1 cellular context compared by ENCODE assay signal in genomic region chr5:178069909-178070308, GRCh38.
A peak's percentile ranks its signal among the peaks of the same experiment; 100 is the strongest.
TF ChIP-seq lines count a peak whose summit lies in the region.

No MANE protein-coding gene starts in this region.

TF ChIP-seq in K562, 482 proteins besides CTCF, POLR2A, EP300 and RAD21 (continued from another document):
- TF ChIP-seq ZBTB26 (CRISPR knock-in tag; IDR thresholded peaks at IDR 0.05) (no peak), EP400 (IDR thresholded peaks at IDR 0.05) (no peak), TGIF2 (CRISPR knock-in tag; IDR thresholded peaks at IDR 0.05) (no peak), MCM7 (IDR thresholded peaks at IDR 0.05) (no peak), NR1H2 (CRISPR knock-in tag; IDR thresholded peaks at IDR 0.05) (no peak), NR2C1 (IDR thresholded peaks at IDR 0.05) (no peak), NR2C1 (tag; IDR thresholded peaks at IDR 0.05) (no peak), GMEB1 (CRISPR knock-in tag; IDR thresholded peaks at IDR 0.05) (no peak), ARID3A (IDR thresholded peaks at IDR 0.05; ENCODE audit: borderline replicate concordance, low read depth, low read length) (no peak), JUND (IDR thresholded peaks at IDR 0.05; ENCODE audit: borderline replicate concordance, low read depth, low read length) (0 out of 2 replicates have a peak, but pooled peaks have one; percentile 7), JUND (tag; IDR thresholded peaks at IDR 0.05; ENCODE audit: borderline replicate concordance, low read depth, low read length) (no peak), TAL1 (IDR thresholded peaks at IDR 0.05) (no peak), BHLHE40 (IDR thresholded peaks at IDR 0.05; ENCODE audit: low read length) (peak; percentile 21; the same call in 1 of the 2 replicates), HNRNPL (IDR thresholded peaks at IDR 0.05; ENCODE audit: low read depth, low read length) (no peak), PHTF2 (CRISPR knock-in tag; IDR thresholded peaks at IDR 0.05) (no peak), ZNF277 (CRISPR knock-in tag; IDR thresholded peaks at IDR 0.05; ENCODE audit: borderline replicate concordance) (no peak), CREBBP (IDR thresholded peaks at IDR 0.05; ENCODE audit: low read depth, low read length) (no peak), MYC (IDR thresholded peaks at IDR 0.05; ENCODE audit: low read depth, low read length) (0 out of 2 replicates have a peak, but pooled peaks have one; percentile 36), MYC (CRISPR knock-in tag; IDR thresholded peaks at IDR 0.05; ENCODE audit: borderline replicate concordance, low read depth) (no peak), ZNF347 (CRISPR knock-in tag; IDR thresholded peaks at IDR 0.05; ENCODE audit: low read depth) (no peak), CBX3 (IDR thresholded peaks at IDR 0.05; ENCODE audit: borderline replicate concordance in 1 of 2, low read length in 2 of 2) (no peak), MAFF (IDR thresholded peaks at IDR 0.05; ENCODE audit: low read length) (no peak), GTF2A2 (tag; IDR thresholded peaks at IDR 0.05) (no peak), KLF16 (IDR thresholded peaks at IDR 0.05) (no peak), STAG1 (CRISPR knock-in tag; IDR thresholded peaks at IDR 0.05; ENCODE audit: borderline replicate concordance) (peak; percentile 91), NFRKB (IDR thresholded peaks at IDR 0.05; ENCODE audit: low read depth) (no peak), NFIC (IDR thresholded peaks at IDR 0.05) (no peak), KAT2B (IDR thresholded peaks at IDR 0.05; ENCODE audit: low read depth, low read length) (no peak), CHD1 (IDR thresholded peaks at IDR 0.05; ENCODE audit: low read length) (no peak), ATF7 (IDR thresholded peaks at IDR 0.05) (0 out of 2 replicates have a peak, but pooled peaks have one; percentile 15), SIN3A (IDR thresholded peaks at IDR 0.05; ENCODE audit: borderline replicate concordance in 2 of 2, control insufficient read depth in 1 of 2, low read depth in 2 of 2, low read length in 2 of 2) (no peak), MED1 (CRISPR knock-in tag; IDR thresholded peaks at IDR 0.05; ENCODE audit: borderline replicate concordance) (no peak), HMBOX1 (IDR thresholded peaks at IDR 0.05) (no peak), KHSRP (IDR thresholded peaks at IDR 0.05) (no peak), NR2C2 (CRISPR knock-in tag; IDR thresholded peaks at IDR 0.05) (no peak), NR2C2 (tag; IDR thresholded peaks at IDR 0.05) (no peak), CREB3L1 (IDR thresholded peaks at IDR 0.05; ENCODE audit: borderline replicate concordance, low read depth) (no peak), CC2D1A (IDR thresholded peaks at IDR 0.05) (0 out of 2 replicates have a peak, but pooled peaks have one; percentile 29), MIER1 (IDR thresholded peaks at IDR 0.05; ENCODE audit: low read depth) (no peak), FOXK2 (conservative IDR thresholded peaks at IDR 0.05 in 1 of 2, IDR thresholded peaks at IDR 0.05 in 1 of 2; ENCODE audit: low read depth in 2 of 2) (no peak), IRF2 (CRISPR knock-in tag; IDR thresholded peaks at IDR 0.05) (no peak), ZKSCAN1 (IDR thresholded peaks at IDR 0.05; ENCODE audit: low read depth, low read length) (no peak), ZNF75A (CRISPR knock-in tag; IDR thresholded peaks at IDR 0.05) (no peak), RBM17 (IDR thresholded peaks at IDR 0.05; ENCODE audit: borderline replicate concordance, low read depth, low read length) (no peak), MEIS2 (IDR thresholded peaks at IDR 0.05; ENCODE audit: partially characterized antibody) (no peak), ZNF175 (CRISPR knock-in tag; IDR thresholded peaks at IDR 0.05; ENCODE audit: low read depth) (no peak)
TF ChIP-seq in K562: peak in this region for 15.
